ENCODE assay signal across 2 cellular contexts in the genomic region with DNA sequence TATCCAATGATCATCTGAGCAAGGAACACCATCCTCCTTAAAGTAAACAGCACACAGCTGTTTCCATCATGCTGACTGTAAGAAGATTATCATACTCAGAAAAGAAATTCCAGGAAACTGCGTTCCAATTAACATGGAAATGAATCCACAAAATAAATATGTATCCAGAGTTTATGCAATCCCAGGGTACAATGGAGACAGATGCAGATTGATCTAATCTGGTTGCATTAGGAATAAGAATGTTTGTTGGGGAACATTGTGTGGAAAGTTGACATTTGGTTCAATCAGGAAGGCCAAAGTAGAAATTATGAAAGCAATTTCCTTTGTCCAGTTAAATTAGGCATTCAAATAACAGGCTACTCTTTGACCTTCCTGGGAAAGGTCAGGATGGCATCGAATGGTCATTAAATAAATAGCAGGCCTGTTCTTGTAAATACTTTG.
TF ChIP-seq lines count a peak whose summit lies in the region.

No MANE protein-coding gene starts in this region.

TF ChIP-seq in liver, 16 proteins besides CTCF, POLR2A, EP300 and RAD21 (continued from another document):
- TF ChIP-seq, protein P1, sequence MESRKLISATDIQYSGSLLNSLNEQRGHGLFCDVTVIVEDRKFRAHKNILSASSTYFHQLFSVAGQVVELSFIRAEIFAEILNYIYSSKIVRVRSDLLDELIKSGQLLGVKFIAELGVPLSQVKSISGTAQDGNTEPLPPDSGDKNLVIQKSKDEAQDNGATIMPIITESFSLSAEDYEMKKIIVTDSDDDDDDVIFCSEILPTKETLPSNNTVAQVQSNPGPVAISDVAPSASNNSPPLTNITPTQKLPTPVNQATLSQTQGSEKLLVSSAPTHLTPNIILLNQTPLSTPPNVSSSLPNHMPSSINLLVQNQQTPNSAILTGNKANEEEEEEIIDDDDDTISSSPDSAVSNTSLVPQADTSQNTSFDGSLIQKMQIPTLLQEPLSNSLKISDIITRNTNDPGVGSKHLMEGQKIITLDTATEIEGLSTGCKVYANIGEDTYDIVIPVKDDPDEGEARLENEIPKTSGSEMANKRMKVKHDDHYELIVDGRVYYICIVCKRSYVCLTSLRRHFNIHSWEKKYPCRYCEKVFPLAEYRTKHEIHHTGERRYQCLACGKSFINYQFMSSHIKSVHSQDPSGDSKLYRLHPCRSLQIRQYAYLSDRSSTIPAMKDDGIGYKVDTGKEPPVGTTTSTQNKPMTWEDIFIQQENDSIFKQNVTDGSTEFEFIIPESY (IDR thresholded peaks at IDR 0.05): peak; percentile 90
- peak; percentile 69 for TF ChIP-seq YY1 (IDR thresholded peaks at IDR 0.05)
- TF ChIP-seq TAF1 (conservative IDR thresholded peaks at IDR 0.05): no peak
- TF ChIP-seq REST (IDR thresholded peaks at IDR 0.05): peak; percentile 55
- peak; percentile 77 for TF ChIP-seq ATF3 (IDR thresholded peaks at IDR 0.05)
- peak; percentile 89 to 94 for TF ChIP-seq RXRA (IDR thresholded peaks at IDR 0.05)
- peak; percentile 92 for TF ChIP-seq SP1 (IDR thresholded peaks at IDR 0.05)
- TF ChIP-seq FOXA2 (IDR thresholded peaks at IDR 0.05): peak; percentile 89
- TF ChIP-seq HNF4G (IDR thresholded peaks at IDR 0.05): peak; percentile 65
- TF ChIP-seq JUND (IDR thresholded peaks at IDR 0.05): peak; percentile 68 to 86

TF ChIP-seq in HepG2, 621 proteins besides CTCF, POLR2A, EP300 and RAD21 (continued from another document):
- TF ChIP-seq ZNF646 (CRISPR knock-in tag; IDR thresholded peaks at IDR 0.05) (no peak), ZBTB42 (CRISPR knock-in tag; IDR thresholded peaks at IDR 0.05) (no peak), DR1 (CRISPR knock-in tag; IDR thresholded peaks at IDR 0.05) (no peak), MATR3 (CRISPR knock-in tag; IDR thresholded peaks at IDR 0.05) (no peak), CBFB (CRISPR knock-in tag; IDR thresholded peaks at IDR 0.05) (no peak), SMAD9 (CRISPR knock-in tag; IDR thresholded peaks at IDR 0.05) (no peak), NCOA2 (CRISPR knock-in tag; IDR thresholded peaks at IDR 0.05) (no peak), SIN3B (IDR thresholded peaks at IDR 0.05; ENCODE audit: low read length) (no peak), ZNF747 (CRISPR knock-in tag; IDR thresholded peaks at IDR 0.05; ENCODE audit: borderline replicate concordance) (no peak), MED8 (CRISPR knock-in tag; IDR thresholded peaks at IDR 0.05; ENCODE audit: insufficient replicate concordance) (no peak)
- TF ChIP-seq, protein P2, sequence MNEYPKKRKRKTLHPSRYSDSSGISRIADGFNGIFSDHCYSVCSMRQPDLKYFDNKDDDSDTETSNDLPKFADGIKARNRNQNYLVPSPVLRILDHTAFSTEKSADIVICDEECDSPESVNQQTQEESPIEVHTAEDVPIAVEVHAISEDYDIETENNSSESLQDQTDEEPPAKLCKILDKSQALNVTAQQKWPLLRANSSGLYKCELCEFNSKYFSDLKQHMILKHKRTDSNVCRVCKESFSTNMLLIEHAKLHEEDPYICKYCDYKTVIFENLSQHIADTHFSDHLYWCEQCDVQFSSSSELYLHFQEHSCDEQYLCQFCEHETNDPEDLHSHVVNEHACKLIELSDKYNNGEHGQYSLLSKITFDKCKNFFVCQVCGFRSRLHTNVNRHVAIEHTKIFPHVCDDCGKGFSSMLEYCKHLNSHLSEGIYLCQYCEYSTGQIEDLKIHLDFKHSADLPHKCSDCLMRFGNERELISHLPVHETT (CRISPR knock-in tag; conservative IDR thresholded peaks at IDR 0.05): no peak
- TF ChIP-seq, protein P3, sequence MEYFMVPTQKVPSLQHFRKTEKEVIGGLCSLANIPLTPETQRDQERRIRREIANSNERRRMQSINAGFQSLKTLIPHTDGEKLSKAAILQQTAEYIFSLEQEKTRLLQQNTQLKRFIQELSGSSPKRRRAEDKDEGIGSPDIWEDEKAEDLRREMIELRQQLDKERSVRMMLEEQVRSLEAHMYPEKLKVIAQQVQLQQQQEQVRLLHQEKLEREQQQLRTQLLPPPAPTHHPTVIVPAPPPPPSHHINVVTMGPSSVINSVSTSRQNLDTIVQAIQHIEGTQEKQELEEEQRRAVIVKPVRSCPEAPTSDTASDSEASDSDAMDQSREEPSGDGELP (IDR thresholded peaks at IDR 0.05; ENCODE audit: borderline replicate concordance, low read depth): no peak
- TF ChIP-seq, protein P4, sequence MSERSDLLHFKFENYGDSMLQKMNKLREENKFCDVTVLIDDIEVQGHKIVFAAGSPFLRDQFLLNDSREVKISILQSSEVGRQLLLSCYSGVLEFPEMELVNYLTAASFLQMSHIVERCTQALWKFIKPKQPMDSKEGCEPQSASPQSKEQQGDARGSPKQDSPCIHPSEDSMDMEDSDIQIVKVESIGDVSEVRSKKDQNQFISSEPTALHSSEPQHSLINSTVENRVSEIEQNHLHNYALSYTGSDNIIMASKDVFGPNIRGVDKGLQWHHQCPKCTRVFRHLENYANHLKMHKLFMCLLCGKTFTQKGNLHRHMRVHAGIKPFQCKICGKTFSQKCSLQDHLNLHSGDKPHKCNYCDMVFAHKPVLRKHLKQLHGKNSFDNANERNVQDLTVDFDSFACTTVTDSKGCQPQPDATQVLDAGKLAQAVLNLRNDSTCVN (CRISPR knock-in tag; IDR thresholded peaks at IDR 0.05; ENCODE audit: borderline replicate concordance): no peak
